25 cellular contexts compared by ENCODE assay signal in the genomic region with DNA sequence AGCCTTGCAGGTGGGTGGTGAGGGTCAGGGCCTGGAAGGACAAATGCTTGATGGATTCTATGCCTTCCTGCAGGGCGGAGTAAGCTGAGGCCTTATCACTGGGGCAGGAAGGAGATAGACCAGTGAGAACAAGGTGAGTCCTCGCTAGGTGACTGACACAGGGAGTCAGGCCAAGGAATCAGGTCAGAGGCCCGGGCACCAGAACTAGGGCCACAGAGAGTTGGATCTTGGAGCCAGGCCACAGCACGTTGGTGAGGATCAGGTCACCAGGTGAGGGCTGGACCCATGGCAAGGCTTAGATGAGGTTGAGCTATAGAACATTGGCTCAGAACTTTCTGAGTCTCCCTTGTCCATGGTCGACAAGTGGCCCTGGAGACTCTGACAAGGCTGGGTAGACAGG.
"Had no signal": no experiment of that assay in that cellular context is flagged by ENCODE, and none has a peak within 500 bp of the region (broad histone marks: within the 10 kb centered on the region; RNA-seq: fewer than 3 reads in every experiment).

No MANE protein-coding gene starts in this region.

- ATAC-seq: activated CD4-positive, CD25-positive, alpha-beta regulatory T cell treated with anti-CD3 and anti-CD28 coated beads, Interleukin-2, amount 50 U/mL, for 24 hours; activated CD8-positive, alpha-beta T cell treated with anti-CD3 and anti-CD28 coated beads for 36 hours; activated T-cell treated with anti-CD3 and anti-CD28 coated beads, Interleukin-2, amount 50 U/mL, for 72 hours; Panc1; Right ventricle myocardium inferior; T-cell had no signal

- DNase-seq: activated CD4-positive, alpha-beta T cell treated with anti-CD3 and anti-CD28 coated beads for 4 hours; activated CD8-positive, alpha-beta memory T cell treated with anti-CD3 and anti-CD28 coated beads, Interleukin-2, amount 50 U/mL, for 4 hours; activated CD8-positive, alpha-beta T cell treated with anti-CD3 and anti-CD28 coated beads for 36 hours; activated naive CD4-positive, alpha-beta T cell treated with anti-CD3 and anti-CD28 coated beads, Interleukin-2, amount 50 U/mL, for 16 hours; activated naive CD8-positive, alpha-beta T cell treated with anti-CD3 and anti-CD28 coated beads, Interleukin-2, amount 10 ng/mL, durations not matched to agents 7 days and 5 days; activated T-cell treated with anti-CD3 and anti-CD28 coated beads, Interleukin-2, amount 50 U/mL, for 72 hours; adrenal gland; anterior cingulate cortex; central memory CD4-positive, alpha-beta T cell; KG1; NCI-H1092 treated with DMSO at 0.1 percent for 48 hours; NCI-H1436; NCI-H1694 treated with DMSO at 0.1 percent for 48 hours; NCI-H2029 treated with DMSO at 0.1 percent for 48 hours; NCI-H345; NCI-H510A; NCI-H526 treated with DMSO at 0.1 percent for 48 hours; NCI-H82; OCI-M1; RPMI8226; T-cell had no signal

- H3K4me3 ChIP-seq: adrenal gland, SK-N-MC had no signal

- H3K4me1 ChIP-seq: adrenal gland had no signal

- H3K27ac ChIP-seq: adrenal gland, SK-N-MC had no signal

- H3K36me3 ChIP-seq: adrenal gland had no signal

- H3K9me3 ChIP-seq: adrenal gland had no signal

- H3K27me3 ChIP-seq: adrenal gland had no signal
